Comparison of ENCODE assay signal across 9 cellular contexts in genomic region chr20:56391037-56391436, GRCh38. TPM values are rescaled to one million over a fixed set of nuclear protein-coding genes. Genes with fewer than 3 reads are reported as not detected.
A peak's percentile ranks its signal among the peaks of the same experiment; 100 is the strongest.
DNase-seq lines count a peak whose midpoint lies in the region; ATAC-seq and TF ChIP-seq lines count a peak whose summit lies in the region.
"Had no signal": no experiment of that assay in that cellular context is flagged by ENCODE, and none has a peak within 500 bp of the region (broad histone marks: within the 10 kb centered on the region; RNA-seq: fewer than 3 reads in every experiment).

No MANE protein-coding gene starts in this region.

- H3K9ac ChIP-seq in subcutaneous abdominal adipose tissue (ENCODE audit: low read length in 5 of 5): peak overlapping the region in 2 of 5 donors; percentile 66 to 92

- H3K9me3 ChIP-seq in hepatocyte (ENCODE audit: low read depth) (no peaks in the 10 kb centered on the region), subcutaneous abdominal adipose tissue (ENCODE audit: control insufficient read depth in 5 of 5, low read length in 5 of 5) (no peaks in the 10 kb centered on the region), uterus (no peaks in the 10 kb centered on the region)

- TF ChIP-seq POLR2A in uterus (IDR thresholded peaks at IDR 0.05): no peak

- H2AFZ ChIP-seq in hepatocyte: peak overlapping the region; percentile 43

- H3K9me2 ChIP-seq in hepatocyte (replicated peaks; ENCODE audit: insufficient read depth): no peaks in the 10 kb centered on the region

- peaks cover 10% of the 10 kb centered on the region for H3K4me1 ChIP-seq in hepatocyte (ENCODE audit: insufficient read depth)
- peaks cover 7 to 28% (median 23%) of the 10 kb centered on the region in 5 donors for H3K4me1 ChIP-seq in subcutaneous abdominal adipose tissue (ENCODE audit: control insufficient read depth in 5 of 5, insufficient read depth in 5 of 5, low read length in 5 of 5)
- H3K4me1 ChIP-seq in uterus: no peaks in the 10 kb centered on the region

- TF ChIP-seq CTCF in hepatocyte (IDR thresholded peaks at IDR 0.05; ENCODE audit: poor library complexity) (no peak), uterus (IDR thresholded peaks at IDR 0.05) (no peak)

- peak overlapping the region; percentile 18 for H3K4me3 ChIP-seq in hepatocyte
- H3K4me3 ChIP-seq in subcutaneous abdominal adipose tissue (ENCODE audit: low read depth in 1 of 5, low read length in 5 of 5): peak overlapping the region in 4 of 5 donors; percentile 62 to 99 (median 96)
- no peak overlapping the region for H3K4me3 ChIP-seq in uterus

- H3K27ac ChIP-seq in hepatocyte (peak overlapping the region; percentile 45), subcutaneous abdominal adipose tissue (ENCODE audit: low read depth, low read length) (no peak overlapping the region), uterus (no peak overlapping the region)

- 22% methylated on average over 10 of the region's 10 CpGs for WGBS in hepatocyte (ENCODE audit: low lambda C conversion rate, missing lambda C conversion rate)

- H3K4me2 ChIP-seq in hepatocyte: peak overlapping the region; percentile 78

- peaks cover 74% of the 10 kb centered on the region for H3K79me2 ChIP-seq in hepatocyte

- ATAC-seq in GM21825 (IDR thresholded peaks at IDR 0.05; ENCODE audit: unreplicated experiment): no peak

- CTCF ChIA-PET in HEK293T (lab: Yijun Ruan, JAX): no interaction called here

- POLR2A ChIA-PET in HEK293T (lab: Yijun Ruan, JAX): interaction anchor here (1.5 to 1.9 kb wide), 2 partner anchors 8 to 18 kb away, joined by 4 to 11 read pairs; no protein-coding TSS in a partner anchor

- intact Hi-C loops in uterus (cut with DNase I; ENCODE audit: low total_unique reads): no loop called here

- H3K27me3 ChIP-seq in hepatocyte (no peaks in the 10 kb centered on the region), subcutaneous abdominal adipose tissue (ENCODE audit: control insufficient read depth in 5 of 5, insufficient read depth in 4 of 5, low read length in 5 of 5) (no peaks in the 10 kb centered on the region), uterus (no peaks in the 10 kb centered on the region)

- DNase-seq in SIG-M5 treated with dmso at 0.1 percent for 504 hours (lab: John Stamatoyannopoulos, UW; ENCODE audit: unreplicated experiment) (peak; percentile 52), SIG-M5 (lab: John Stamatoyannopoulos, UW) (no peak), RKO (ENCODE audit: low spot score) (peak; percentile 40), hepatocyte (ENCODE audit: low spot score) (no peak), uterus (no peak), HEK293T (ENCODE audit: extremely low spot score) (no peak)
- DNase-seq: C1 segment of cervical spinal cord had no signal

- H3K36me3 ChIP-seq in hepatocyte (replicated peaks; ENCODE audit: insufficient read depth, low read depth) (no peaks in the 10 kb centered on the region), subcutaneous abdominal adipose tissue (ENCODE audit: control insufficient read depth in 5 of 5, insufficient read depth in 5 of 5, low read length in 5 of 5) (peaks cover 8 to 13% (median 9%) of the 10 kb centered on the region in 5 donors), uterus (no peaks in the 10 kb centered on the region)

- no peaks in the 10 kb centered on the region for H4K20me1 ChIP-seq in hepatocyte (ENCODE audit: insufficient read depth, poor library complexity, severe bottlenecking)

TF ChIP-seq in HEK293T, 16 proteins besides CTCF, POLR2A, EP300 and RAD21:
- no peak for TF ChIP-seq ELF4 (IDR thresholded peaks at IDR 0.05)

RNA-seq across cellular contexts. Expression of gene AURKA, which starts 1.0 kb away (rescaled TPM):
- total RNA-seq in hepatocyte (15.7 and 16.9 TPM in 2 replicates), uterus (10 to 100 TPM in 1 of 4 donors, 1 to 10 TPM in 2, not detected in 1; 1.9 to 17.4 (median 9.7) TPM)
- polyA plus RNA-seq in hepatocyte: 13.4 and 16.4 TPM in 2 replicates

RNA-seq across cellular contexts. Expression of gene CSTF1, which starts 1.4 kb away (rescaled TPM):
- total RNA-seq in hepatocyte (34.8 and 38.6 TPM in 2 replicates), uterus (10 to 100 TPM; 20.9 to 44.0 (median 29.9) TPM)
- polyA plus RNA-seq in hepatocyte: 15.4 and 21.5 TPM in 2 replicates

RNA-seq across cellular contexts. Expression of gene CASS4, which starts 21.0 kb away (rescaled TPM):
- total RNA-seq in hepatocyte (0.13 TPM in 1 of 2 replicates, not detected in the other), uterus (1 to 10 TPM in 2 of 4 donors, under 1 TPM in 2; 0.62 to 9.1 (median 3.7) TPM)
- polyA plus RNA-seq in hepatocyte: 0.50 TPM in 1 of 2 replicates, not detected in the other

RNA-seq across cellular contexts. Expression of gene FAM210B, which starts 32.3 kb away (rescaled TPM):
- total RNA-seq in hepatocyte: 57.0 and 58.9 TPM in 2 replicates
- 55.3 and 62.7 TPM in 2 replicates for polyA plus RNA-seq in hepatocyte
- 10 to 100 TPM; 28.2 to 46.5 (median 37.4) TPM for total RNA-seq in uterus

Comparison
In these comparisons a context has a peak if more than half of its experiments do, and no peak if none do; other contexts are left out.
1. DNase-seq: peak in SIG-M5 treated with dmso at 0.1 percent for 504 hours (single experiment) and RKO (single experiment); none in SIG-M5 (single experiment), hepatocyte (single experiment), uterus (0 of 2) and HEK293T (single experiment).
2. H3K4me3 ChIP-seq: peak in hepatocyte (single experiment) and subcutaneous abdominal adipose tissue (4 of 5); none in uterus (0 of 2).